In genomic region chr4:123776267-123776666, GRCh38 we compare ENCODE assay signal across 11 cellular contexts.
DNase-seq lines count a peak whose midpoint lies in the region; ATAC-seq and TF ChIP-seq lines count a peak whose summit lies in the region.
"Had no signal": no experiment of that assay in that cellular context is flagged by ENCODE, and none has a peak within 500 bp of the region (broad histone marks: within the 10 kb centered on the region; RNA-seq: fewer than 3 reads in every experiment).

No MANE protein-coding gene starts in this region.

- ATAC-seq in GM18858 (IDR thresholded peaks at IDR 0.05; ENCODE audit: unreplicated experiment) (peak; percentile 100), GM21390 (IDR thresholded peaks at IDR 0.05; ENCODE audit: unreplicated experiment) (peak; percentile 100), HG03064 (IDR thresholded peaks at IDR 0.05; ENCODE audit: low read depth, unreplicated experiment) (peak; percentile 99)

- H3K4me2 ChIP-seq in OCI-LY3 (ENCODE audit: low read length), result peak overlapping the region; percentile 41

- no peaks in the 10 kb centered on the region for H3K9me3 ChIP-seq in OCI-LY3 (ENCODE audit: insufficient read depth, low read length)
- H3K9me3 ChIP-seq: HAP-1 had no signal

- no peaks in the 10 kb centered on the region for H4K20me1 ChIP-seq in OCI-LY3 (ENCODE audit: insufficient read depth, low read length)

- no peak for DNase-seq in activated CD8-positive, alpha-beta memory T cell treated with anti-CD3 and anti-CD28 coated beads, Interleukin-2, amount 50 U/mL, for 4 hours
- DNase-seq in NCI-H82 (lab: John Stamatoyannopoulos, UW) (no peak), HCEC 1CT (no peak), DMS114 treated with DMSO at 0.1 percent for 48 hours (lab: John Stamatoyannopoulos, UW; ENCODE audit: unreplicated experiment) (no peak)
- DNase-seq: NCI-H1092, Right ventricle myocardium superior had no signal

- H3K27ac ChIP-seq in OCI-LY3 (ENCODE audit: low read length), result peak overlapping the region; percentile 51

- peak overlapping the region; percentile 33; the same call in 1 of the 2 replicates for H3K9ac ChIP-seq in OCI-LY3 (ENCODE audit: low read length)

- peak; percentile 26; the same call in 1 of the 2 replicates for TF ChIP-seq CTCF in OCI-LY3 (IDR thresholded peaks at IDR 0.05; ENCODE audit: low read depth, low read length)

- H3K36me3 ChIP-seq in OCI-LY3 (replicated peaks; ENCODE audit: low read depth, low read length), result no peaks in the 10 kb centered on the region
- H3K36me3 ChIP-seq: HAP-1 had no signal

- peaks cover 17% of the 10 kb centered on the region for H3K4me1 ChIP-seq in OCI-LY3 (ENCODE audit: low read length)
- H3K4me1 ChIP-seq: HAP-1 had no signal

- H3K27me3 ChIP-seq in OCI-LY3 (ENCODE audit: low read depth, low read length), result no peaks in the 10 kb centered on the region

- peak overlapping the region; percentile 27; the same call in 1 of the 2 replicates for H2AFZ ChIP-seq in OCI-LY3 (ENCODE audit: low read depth, low read length)

- H3K4me3 ChIP-seq in OCI-LY3 (ENCODE audit: low read length), result peak overlapping the region; percentile 19; the same call in 1 of the 2 replicates
- H3K4me3 ChIP-seq: HAP-1 had no signal

- no peaks in the 10 kb centered on the region for H3K79me2 ChIP-seq in OCI-LY3 (ENCODE audit: low read length)
